In the genomic region with DNA sequence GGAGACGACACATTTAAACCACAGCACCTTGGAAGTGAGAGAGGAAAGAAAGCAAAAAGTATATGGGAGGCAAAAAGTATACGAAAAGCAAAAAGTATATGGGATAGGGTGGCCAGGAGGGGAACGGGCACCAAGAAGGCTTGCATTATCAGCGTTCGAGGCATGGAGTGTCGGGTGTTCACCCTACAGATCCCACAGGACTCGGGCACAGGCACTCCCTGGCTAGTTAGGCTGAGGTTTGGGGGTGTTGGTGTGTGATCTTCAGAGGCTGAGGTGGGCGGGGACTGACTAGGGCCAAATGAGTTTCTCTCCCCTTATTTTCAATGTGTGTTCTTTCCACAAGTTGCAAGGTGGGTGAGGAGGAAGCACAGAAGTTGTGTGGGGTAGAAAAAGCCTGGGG, we compare ENCODE assay signal across 7 cellular contexts.
"Had no signal": no experiment of that assay in that cellular context is flagged by ENCODE, and none has a peak within 500 bp of the region (broad histone marks: within the 10 kb centered on the region; RNA-seq: fewer than 3 reads in every experiment).

No MANE protein-coding gene starts in this region.

- H3K36me3 ChIP-seq: HAP-1 had no signal

- DNase-seq: GM23248, H7, IMR-90, KG1 had no signal

- H3K4me1 ChIP-seq: HAP-1 had no signal

- H3K4me3 ChIP-seq: GM23248, HAP-1, K562 had no signal

- H3K27ac ChIP-seq: GM23248 had no signal

- H3K9ac ChIP-seq: GM23248 had no signal

- H3K9me3 ChIP-seq: HAP-1 had no signal

- ATAC-seq: HCT116, K562 had no signal

- H2AFZ ChIP-seq: GM23248 had no signal
